Comparison of ENCODE assay signal across 35 cellular contexts in genomic region chr1:3499611-3500010, GRCh38. TPM values are rescaled to one million over a fixed set of nuclear protein-coding genes. Genes with fewer than 3 reads are reported as not detected.
"Had no signal": no experiment of that assay in that cellular context is flagged by ENCODE, and none has a peak within 500 bp of the region (broad histone marks: within the 10 kb centered on the region; RNA-seq: fewer than 3 reads in every experiment).

No MANE protein-coding gene starts in this region.

- H3K4me3 ChIP-seq: MG63 had no signal

- H3K27me3 ChIP-seq: MG63 had no signal

- DNase-seq: Kasumi-1, MG63, MM.1S, MV-4-11, NCI-H1048, NCI-H1092, NCI-H1092 treated with DMSO at 0.1 percent for 48 hours, NCI-H1105, NCI-H1105 treated with DMSO at 0.1 percent for 48 hours, NCI-H1417, NCI-H1417 treated with DMSO at 0.1 percent for 48 hours, NCI-H1436 treated with DMSO at 0.1 percent for 48 hours, NCI-H146, NCI-H1694, NCI-H1694 treated with DMSO at 0.1 percent for 48 hours, NCI-H187, NCI-H187 treated with DMSO at 0.1 percent for 48 hours, NCI-H1930, NCI-H2029, NCI-H2029 treated with DMSO at 0.1 percent for 48 hours, NCI-H2081, NCI-H2081 treated with DMSO at 0.1 percent for 48 hours, NCI-H2107, NCI-H2171, NCI-H2171 treated with DMSO at 0.1 percent for 48 hours, NCI-H2227 treated with DMSO at 0.1 percent for 48 hours, NCI-H226, NCI-H345, NCI-H446, NCI-H446 treated with DMSO at 0.1 percent for 48 hours, NCI-H510A, NCI-H510A treated with DMSO at 0.1 percent for 48 hours, NCI-H524, NCI-H524 treated with DMSO at 0.1 percent for 48 hours had no signal

- H3K9me3 ChIP-seq: MG63 had no signal

RNA-seq across cellular contexts. Expression of gene ARHGEF16, which starts 45.1 kb away (rescaled TPM):
- total RNA-seq: LHCN-M2 had no signal
